In genomic region chr20:44053046-44053445, GRCh38 we compare ENCODE assay signal across 27 cellular contexts.
"Had no signal": no experiment of that assay in that cellular context is flagged by ENCODE, and none has a peak within 500 bp of the region (broad histone marks: within the 10 kb centered on the region; RNA-seq: fewer than 3 reads in every experiment).

No MANE protein-coding gene starts in this region.

- H3K27me3 Mint-ChIP-seq: activated T-helper 17 cell treated with anti-CD3 and anti-CD28 coated beads, Interleukin-2, amount 50 U/mL, for 72 hours had no signal

- H3K4me3 Mint-ChIP-seq: activated CD4-positive, alpha-beta T cell treated with anti-CD3 and anti-CD28 coated beads, Interleukin-2, amount 10 ng/mL, durations not matched to agents 7 days and 5 days; activated naive CD8-positive, alpha-beta T cell treated with anti-CD3 and anti-CD28 coated beads, Interleukin-2, amount 10 ng/mL, durations not matched to agents 7 days and 5 days; activated T-helper 17 cell treated with anti-CD3 and anti-CD28 coated beads, Interleukin-2, amount 50 U/mL, for 72 hours; immature natural killer cell; memory B cell; naive thymus-derived CD4-positive, alpha-beta T cell; T-helper 17 cell had no signal

- H3K9me3 Mint-ChIP-seq: activated CD4-positive, alpha-beta T cell treated with anti-CD3 and anti-CD28 coated beads, Interleukin-2, amount 10 ng/mL, durations not matched to agents 7 days and 5 days; activated naive CD8-positive, alpha-beta T cell treated with anti-CD3 and anti-CD28 coated beads, Interleukin-2, amount 10 ng/mL, durations not matched to agents 7 days and 5 days; activated T-helper 17 cell treated with anti-CD3 and anti-CD28 coated beads, Interleukin-2, amount 50 U/mL, for 72 hours; immature natural killer cell; memory B cell; naive thymus-derived CD4-positive, alpha-beta T cell had no signal

- H3K36me3 Mint-ChIP-seq: activated naive CD8-positive, alpha-beta T cell treated with anti-CD3 and anti-CD28 coated beads, Interleukin-2, amount 10 ng/mL, durations not matched to agents 7 days and 5 days; immature natural killer cell; memory B cell had no signal

- DNase-seq: activated CD4-positive, alpha-beta T cell treated with anti-CD3 and anti-CD28 coated beads, Interleukin-2, amount 10 ng/mL, durations not matched to agents 7 days and 5 days; activated CD4-positive, CD25-positive, alpha-beta regulatory T cell treated with anti-CD3 and anti-CD28 coated beads, Interleukin-2, amount 50 U/mL, for 72 hours; activated CD8-positive, alpha-beta memory T cell treated with anti-CD3 and anti-CD28 coated beads, Interleukin-2, amount 50 U/mL, for 4 hours; activated naive CD4-positive, alpha-beta T cell treated with Interleukin-2 at 50 U/mL for 16 hours; activated naive CD8-positive, alpha-beta T cell treated with anti-CD3 and anti-CD28 coated beads, Interleukin-2, amount 10 ng/mL, durations not matched to agents 7 days and 5 days; activated T-cell treated with anti-CD3 and anti-CD28 coated beads, Interleukin-2, amount 50 U/mL, for 1 hour; amniotic stem cell; brain microvascular endothelial cell; caudate nucleus; foreskin fibroblast; hypothalamus; immature natural killer cell; kidney; left colon; midbrain; naive thymus-derived CD4-positive, alpha-beta T cell; nucleus accumbens; SK-N-SH; stimulated activated CD4-positive, alpha-beta T cell treated with anti-CD3 and anti-CD28 coated beads, Interleukin-15, amount 100 ng/mL, for 24 hours; T-helper 17 cell; trophoblast cell had no signal

- ATAC-seq: activated T-helper 17 cell treated with anti-CD3 and anti-CD28 coated beads, Interleukin-2, amount 50 U/mL, for 72 hours; esophagus mucosa; left colon; naive thymus-derived CD4-positive, alpha-beta T cell; pancreas; psoas muscle; stimulated activated naive CD8-positive, alpha-beta T cell treated with anti-CD3 and anti-CD28 coated beads, Interleukin-15, Interleukin-2, amounts not matched to agents 100 U/mL and 50 U/mL, for 24 hours; T-helper 17 cell had no signal

- H3K27ac Mint-ChIP-seq: activated CD4-positive, alpha-beta T cell treated with anti-CD3 and anti-CD28 coated beads, Interleukin-2, amount 10 ng/mL, durations not matched to agents 7 days and 5 days; activated naive CD8-positive, alpha-beta T cell treated with anti-CD3 and anti-CD28 coated beads, Interleukin-2, amount 10 ng/mL, durations not matched to agents 7 days and 5 days; activated T-helper 17 cell treated with anti-CD3 and anti-CD28 coated beads, Interleukin-2, amount 50 U/mL, for 72 hours; immature natural killer cell; memory B cell; T-helper 17 cell had no signal

- H3K4me1 Mint-ChIP-seq: activated CD4-positive, alpha-beta T cell treated with anti-CD3 and anti-CD28 coated beads, Interleukin-2, amount 10 ng/mL, durations not matched to agents 7 days and 5 days; activated T-helper 17 cell treated with anti-CD3 and anti-CD28 coated beads, Interleukin-2, amount 50 U/mL, for 72 hours; immature natural killer cell had no signal
